Comparison of ENCODE assay signal across 9 cellular contexts in genomic region chr17:56595831-56596740, GRCh38. TPM values are rescaled to one million over a fixed set of nuclear protein-coding genes. Genes with fewer than 3 reads are reported as not detected.
A peak's percentile ranks its signal among the peaks of the same experiment; 100 is the strongest.
DNase-seq lines count a peak whose midpoint lies in the region; ATAC-seq and TF ChIP-seq lines count a peak whose summit lies in the region.
"Had no signal": no experiment of that assay in that cellular context is flagged by ENCODE, and none has a peak within 500 bp of the region (broad histone marks: within the 10 kb centered on the region; RNA-seq: fewer than 3 reads in every experiment).

No MANE protein-coding gene starts in this region.

- H2AK5ac ChIP-seq in trophoblast cell (ENCODE audit: low read length): no peak overlapping the region

- H3K18ac ChIP-seq in trophoblast cell (ENCODE audit: low read length): peak overlapping the region; percentile 55

- H4K91ac ChIP-seq in trophoblast cell (ENCODE audit: low read depth, low read length): peak overlapping the region; percentile 84

- no CpG with 5 or more reads among the region's 45 CpGs for WGBS in trophoblast cell (ENCODE audit: extremely low coverage, insufficient coverage, insufficient read length)

- no peak for DNase-seq in DND-41
- peak; percentile 10 for DNase-seq in NCI-H2171 (lab: John Stamatoyannopoulos, UW)
- DNase-seq in dermis blood vessel endothelial cell: peak; percentile 21
- DNase-seq in trophoblast cell: peak; percentile 87 to 89
- DNase-seq in DMS79 (lab: John Stamatoyannopoulos, UW): no peak

- no peak overlapping the region for H3K27ac ChIP-seq in DND-41 (ENCODE audit: low read length)
- peak overlapping the region; percentile 93 for H3K27ac ChIP-seq in trophoblast cell (ENCODE audit: low read depth, low read length)

- peaks cover 34% of the 10 kb centered on the region for H3K4me1 ChIP-seq in DND-41 (ENCODE audit: insufficient read depth, low read length)
- peaks cover 3 to 10% of the 10 kb centered on the region in 2 experiments for H3K4me1 ChIP-seq in trophoblast cell (ENCODE audit: control insufficient read depth in 1 of 2, insufficient read depth in 2 of 2, low read length in 2 of 2)

- H2BK120ac ChIP-seq in trophoblast cell (ENCODE audit: insufficient read depth, low read length, poor library complexity): peak overlapping the region; percentile 72

- H2BK5ac ChIP-seq in trophoblast cell (ENCODE audit: low read depth, low read length, poor library complexity): peak overlapping the region; percentile 76

- peak overlapping the region; percentile 75 for H4K8ac ChIP-seq in trophoblast cell (ENCODE audit: low read depth, low read length)

- H3K4me3 ChIP-seq in DND-41 (ENCODE audit: low read depth in 1 of 2, low read length in 2 of 2) (no peak overlapping the region), trophoblast cell (ENCODE audit: low read depth, low read length) (peak overlapping the region; percentile 68)
- H3K4me3 ChIP-seq: K562 had no signal

- H4K12ac ChIP-seq in trophoblast cell (ENCODE audit: low read depth, low read length): peak overlapping the region; percentile 37

- H3K9me3 ChIP-seq in DND-41 (ENCODE audit: insufficient read depth, low read length, severe bottlenecking) (no peaks in the 10 kb centered on the region), trophoblast cell (ENCODE audit: insufficient read depth, low read depth, low read length) (no peaks in the 10 kb centered on the region)

- H3K36me3 ChIP-seq in DND-41 (ENCODE audit: insufficient read depth, low read length) (no peaks in the 10 kb centered on the region), trophoblast cell (ENCODE audit: control insufficient read depth in 1 of 2, insufficient read depth in 2 of 2, low read length in 2 of 2) (peaks cover 2 to 3% of the 10 kb centered on the region in 2 experiments)

- peak overlapping the region; percentile 46 for H2BK12ac ChIP-seq in trophoblast cell (ENCODE audit: low read length)

- no peak overlapping the region for H3K23ac ChIP-seq in trophoblast cell (ENCODE audit: low read length)

- H3K4me2 ChIP-seq in DND-41 (ENCODE audit: insufficient read depth, low read length) (peak overlapping the region; percentile 33; the same call in 1 of the 2 replicates), trophoblast cell (ENCODE audit: low read length) (peak overlapping the region; percentile 97)

- H3K79me2 ChIP-seq in DND-41 (ENCODE audit: insufficient read depth, low read length) (no peaks in the 10 kb centered on the region), trophoblast cell (ENCODE audit: control insufficient read depth, insufficient read depth, low read length, poor library complexity) (peaks cover 18% of the 10 kb centered on the region)

- H4K20me1 ChIP-seq in DND-41 (ENCODE audit: insufficient read depth, low read length): peaks cover 12% of the 10 kb centered on the region; the same call in 1 of the 2 replicates

- H3K9ac ChIP-seq in DND-41 (ENCODE audit: low read depth, low read length) (no peak overlapping the region), trophoblast cell (ENCODE audit: low read length) (peak overlapping the region; percentile 84)

- H3K4ac ChIP-seq in trophoblast cell (ENCODE audit: low read depth, low read length): peak overlapping the region; percentile 43

- H2AFZ ChIP-seq in DND-41 (ENCODE audit: low read depth, low read length) (no peak overlapping the region), trophoblast cell (ENCODE audit: insufficient read depth, low read length, poor library complexity) (no peak overlapping the region)

- peaks cover 42% of the 10 kb centered on the region for H3K79me1 ChIP-seq in trophoblast cell (ENCODE audit: low read length)

- peaks cover 55% of the 10 kb centered on the region for H3K27me3 ChIP-seq in DND-41 (ENCODE audit: insufficient read depth, low read length, poor library complexity)
- no peaks in the 10 kb centered on the region for H3K27me3 ChIP-seq in trophoblast cell (ENCODE audit: insufficient read depth, low read length)

- TF ChIP-seq CTCF in DND-41 (IDR thresholded peaks at IDR 0.05; ENCODE audit: borderline replicate concordance, extremely low read depth, low read length, poor library complexity, severe bottlenecking): no peak

- H3K14ac ChIP-seq in trophoblast cell (ENCODE audit: low read length): peak overlapping the region; percentile 57

- ATAC-seq in DND-41 (ENCODE audit: insufficient read depth, low read depth) (no peak), HG03175 (IDR thresholded peaks at IDR 0.05; ENCODE audit: unreplicated experiment) (no peak), GM18517 (IDR thresholded peaks at IDR 0.05; ENCODE audit: unreplicated experiment) (no peak), GM18498 (IDR thresholded peaks at IDR 0.05; ENCODE audit: unreplicated experiment) (no peak)
- ATAC-seq: K562 had no signal

RNA-seq across cellular contexts. Expression of gene NOG, which starts 2.6 kb away (rescaled TPM):
- 0.23 and 1.2 TPM in 2 replicates for total RNA-seq in dermis blood vessel endothelial cell
- polyA plus RNA-seq in trophoblast cell (2013): 94.9 and 103 TPM in 2 replicates
- total RNA-seq: K562 had no signal
- polyA plus RNA-seq: K562 had no signal

Comparison
In these comparisons a context has a peak if more than half of its experiments do, and no peak if none do; other contexts are left out.
1. DNase-seq: peak in NCI-H2171 (single experiment), dermis blood vessel endothelial cell (single experiment) and trophoblast cell (2 of 2); none in DND-41 (single experiment) and DMS79 (single experiment).